Comparison of ENCODE assay signal across 23 cellular contexts in genomic region chr5:97004423-97005060, GRCh38.
DNase-seq lines count a peak whose midpoint lies in the region; ATAC-seq and TF ChIP-seq lines count a peak whose summit lies in the region.
"Had no signal": no experiment of that assay in that cellular context is flagged by ENCODE, and none has a peak within 500 bp of the region (broad histone marks: within the 10 kb centered on the region; RNA-seq: fewer than 3 reads in every experiment).

No MANE protein-coding gene starts in this region.

- no peak overlapping the region for H3K4me2 ChIP-seq in hepatocyte

- H3K4me3 Mint-ChIP-seq in activated naive CD4-positive, alpha-beta T cell treated with anti-CD3 and anti-CD28 coated beads, Interleukin-2, amount 50 U/mL, for 24 hours = no peak overlapping the region
- H3K4me3 Mint-ChIP-seq in activated CD8-positive, alpha-beta T cell treated with anti-CD3 and anti-CD28 coated beads, Interleukin-2, amount 10 ng/mL, durations not matched to agents 7 days and 5 days = no peak overlapping the region
- H3K4me3 Mint-ChIP-seq: stimulated activated naive CD8-positive, alpha-beta T cell treated with anti-CD3 and anti-CD28 coated beads, Interleukin-15, Interleukin-2, amounts not matched to agents 100 ng/mL and 50 ng/mL, for 24 hours had no signal

- ATAC-seq in activated CD8-positive, alpha-beta T cell treated with anti-CD3 and anti-CD28 coated beads, Interleukin-2, amount 10 ng/mL, durations not matched to agents 7 days and 5 days = peak; percentile 52
- ATAC-seq in stimulated activated naive CD8-positive, alpha-beta T cell treated with anti-CD3 and anti-CD28 coated beads, Interleukin-15, Interleukin-2, amounts not matched to agents 100 U/mL and 50 U/mL, for 24 hours = peak; percentile 71
- no peak for ATAC-seq in GM18867 (IDR thresholded peaks at IDR 0.05; ENCODE audit: unreplicated experiment)
- ATAC-seq: Panc1, right cardiac atrium had no signal

- H3K4me1 Mint-ChIP-seq in activated naive CD4-positive, alpha-beta T cell treated with anti-CD3 and anti-CD28 coated beads, Interleukin-2, amount 50 U/mL, for 24 hours = peaks cover 30% of the 10 kb centered on the region
- H3K4me1 Mint-ChIP-seq in activated CD8-positive, alpha-beta T cell treated with anti-CD3 and anti-CD28 coated beads, Interleukin-2, amount 10 ng/mL, durations not matched to agents 7 days and 5 days (ENCODE audit: low read depth) = peaks cover 17% of the 10 kb centered on the region

- H3K27ac ChIP-seq in hepatocyte (peak overlapping the region; percentile 1), esophagus squamous epithelium (no peak overlapping the region)
- H3K27ac ChIP-seq: ovary, transverse colon had no signal

- H2AFZ ChIP-seq in hepatocyte = no peak overlapping the region

- POLR2A ChIA-PET in activated CD8-positive, alpha-beta T cell treated with anti-CD3 and anti-CD28 coated beads, Interleukin-2, amount 10 ng/mL, durations not matched to agents 7 days and 5 days (lab: Charles Lee) = no interaction called here

- H4K20me1 ChIP-seq in hepatocyte (ENCODE audit: insufficient read depth, poor library complexity, severe bottlenecking) = no peaks in the 10 kb centered on the region

- no peaks in the 10 kb centered on the region for H3K9me2 ChIP-seq in hepatocyte (replicated peaks; ENCODE audit: insufficient read depth)

- H3K4me1 ChIP-seq in hepatocyte (ENCODE audit: insufficient read depth) (no peaks in the 10 kb centered on the region), esophagus squamous epithelium (peaks cover 0 to 35% (median 0%) of the 10 kb centered on the region in 3 donors)

- no peaks in the 10 kb centered on the region for H3K79me2 ChIP-seq in hepatocyte

- no peak for TF ChIP-seq CTCF in hepatocyte (IDR thresholded peaks at IDR 0.05; ENCODE audit: poor library complexity)
- no peak for TF ChIP-seq CTCF in esophagus squamous epithelium (IDR thresholded peaks at IDR 0.05)

- no peak for DNase-seq in activated naive CD4-positive, alpha-beta T cell treated with Interleukin-2 at 50 U/mL for 16 hours
- no peak for DNase-seq in activated CD8-positive, alpha-beta T cell treated with anti-CD3 and anti-CD28 coated beads, Interleukin-2, amount 10 ng/mL, durations not matched to agents 7 days and 5 days
- no peak for DNase-seq in hepatocyte (ENCODE audit: low spot score)
- DNase-seq in stimulated activated naive CD8-positive, alpha-beta T cell treated with anti-CD3 and anti-CD28 coated beads, Interleukin-15, Interleukin-2, amounts not matched to agents 100 U/mL and 50 U/mL, for 24 hours = no peak
- no peak for DNase-seq in esophagus squamous epithelium (lab: John Stamatoyannopoulos, UW)
- no peak for DNase-seq in iPS-NIHi11 (ENCODE audit: low spot score)
- DNase-seq: activated T-cell treated with anti-CD3 and anti-CD28 coated beads, Interleukin-2, amount 50 U/mL, for 1 hour; anterior cingulate cortex; cerebellar nuclear complex; DMS79 treated with DMSO at 0.1 percent for 48 hours; effector CD8-positive, alpha-beta T cell; head of caudate nucleus; MG63; NCI-H1436; NCI-H774; ovary; right cardiac atrium; T1000; transverse colon had no signal

- no peaks in the 10 kb centered on the region for H3K36me3 ChIP-seq in hepatocyte (replicated peaks; ENCODE audit: insufficient read depth, low read depth)
- H3K36me3 ChIP-seq in esophagus squamous epithelium = peaks cover 0 to 75% (median 0%) of the 10 kb centered on the region in 3 donors
- H3K36me3 ChIP-seq: ovary had no signal

- H3K9me3 ChIP-seq in hepatocyte (ENCODE audit: low read depth) (no peaks in the 10 kb centered on the region), esophagus squamous epithelium (no peaks in the 10 kb centered on the region)
- H3K9me3 ChIP-seq: MG63, ovary, transverse colon had no signal

- WGBS in hepatocyte (ENCODE audit: low lambda C conversion rate, missing lambda C conversion rate) = 95% methylated on average over 2 of the region's 2 CpGs
- 90 to 96% methylated on average over 2 of the region's 2 CpGs for whole genome bisulfite sequencing in esophagus squamous epithelium, 2 donors

- no peaks in the 10 kb centered on the region for H3K27me3 ChIP-seq in hepatocyte
- H3K27me3 ChIP-seq in esophagus squamous epithelium = no peaks in the 10 kb centered on the region
- H3K27me3 ChIP-seq: MG63, ovary, transverse colon had no signal

- H3K27me3 Mint-ChIP-seq in activated naive CD4-positive, alpha-beta T cell treated with anti-CD3 and anti-CD28 coated beads, Interleukin-2, amount 50 U/mL, for 24 hours = no peaks in the 10 kb centered on the region
- no peaks in the 10 kb centered on the region for H3K27me3 Mint-ChIP-seq in activated CD8-positive, alpha-beta T cell treated with anti-CD3 and anti-CD28 coated beads, Interleukin-2, amount 10 ng/mL, durations not matched to agents 7 days and 5 days (ENCODE audit: low read depth)
- H3K27me3 Mint-ChIP-seq: stimulated activated naive CD8-positive, alpha-beta T cell treated with anti-CD3 and anti-CD28 coated beads, Interleukin-15, Interleukin-2, amounts not matched to agents 100 ng/mL and 50 ng/mL, for 24 hours had no signal

- CTCF ChIA-PET in activated CD8-positive, alpha-beta T cell treated with anti-CD3 and anti-CD28 coated beads, Interleukin-2, amount 10 ng/mL, durations not matched to agents 7 days and 5 days (lab: Charles Lee) = interaction anchor here (1.3 kb wide), 1 partner anchor 138 kb away, joined by 3 read pairs; the partner anchor contains the start of gene LIX1

- H3K36me3 Mint-ChIP-seq in activated naive CD4-positive, alpha-beta T cell treated with anti-CD3 and anti-CD28 coated beads, Interleukin-2, amount 50 U/mL, for 24 hours = peaks cover 6% of the 10 kb centered on the region
- peaks cover 28% of the 10 kb centered on the region for H3K36me3 Mint-ChIP-seq in activated CD8-positive, alpha-beta T cell treated with anti-CD3 and anti-CD28 coated beads, Interleukin-2, amount 10 ng/mL, durations not matched to agents 7 days and 5 days (ENCODE audit: low read depth)

- TF ChIP-seq POLR2A in esophagus squamous epithelium (IDR thresholded peaks at IDR 0.05) = no peak

- H3K27ac Mint-ChIP-seq in activated naive CD4-positive, alpha-beta T cell treated with anti-CD3 and anti-CD28 coated beads, Interleukin-2, amount 50 U/mL, for 24 hours = peak overlapping the region; percentile 27
- peak overlapping the region; percentile 60 for H3K27ac Mint-ChIP-seq in activated CD8-positive, alpha-beta T cell treated with anti-CD3 and anti-CD28 coated beads, Interleukin-2, amount 10 ng/mL, durations not matched to agents 7 days and 5 days
- H3K27ac Mint-ChIP-seq: stimulated activated naive CD8-positive, alpha-beta T cell treated with anti-CD3 and anti-CD28 coated beads, Interleukin-15, Interleukin-2, amounts not matched to agents 100 ng/mL and 50 ng/mL, for 24 hours had no signal

- no peak overlapping the region for H3K4me3 ChIP-seq in hepatocyte
- H3K4me3 ChIP-seq in esophagus squamous epithelium = no peak overlapping the region
- H3K4me3 ChIP-seq: MG63, ovary, transverse colon had no signal

- H3K9me3 Mint-ChIP-seq in activated naive CD4-positive, alpha-beta T cell treated with anti-CD3 and anti-CD28 coated beads, Interleukin-2, amount 50 U/mL, for 24 hours = no peaks in the 10 kb centered on the region
- no peaks in the 10 kb centered on the region for H3K9me3 Mint-ChIP-seq in activated CD8-positive, alpha-beta T cell treated with anti-CD3 and anti-CD28 coated beads, Interleukin-2, amount 10 ng/mL, durations not matched to agents 7 days and 5 days (ENCODE audit: insufficient read depth)
- H3K9me3 Mint-ChIP-seq: stimulated activated naive CD8-positive, alpha-beta T cell treated with anti-CD3 and anti-CD28 coated beads, Interleukin-15, Interleukin-2, amounts not matched to agents 100 ng/mL and 50 ng/mL, for 24 hours had no signal

- intact Hi-C loops in esophagus squamous epithelium (cut with DNase I) = no loop called here
